16 cellular contexts compared by ENCODE assay signal in the genomic region with DNA sequence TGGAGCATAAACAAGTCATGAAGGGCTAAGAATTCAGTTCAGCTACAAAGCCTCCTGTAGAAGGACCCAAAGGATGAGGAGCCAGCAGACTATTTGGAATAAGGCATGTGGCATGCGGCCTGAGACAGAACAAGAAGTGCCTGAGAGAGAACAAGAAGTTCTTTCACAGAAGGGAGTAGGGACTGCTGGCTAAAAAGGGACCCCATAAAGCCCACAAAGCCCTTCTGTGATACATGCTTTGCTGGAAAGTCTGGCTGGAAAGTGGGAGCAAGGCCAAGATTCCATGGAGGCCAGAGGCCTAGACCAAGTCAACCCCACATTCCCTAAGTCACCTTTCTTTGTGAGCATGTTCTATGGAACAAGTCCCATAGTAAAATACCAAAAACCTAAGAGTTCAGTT. TPM values are rescaled to one million over a fixed set of nuclear protein-coding genes. Genes with fewer than 3 reads are reported as not detected.
DNase-seq lines count a peak whose midpoint lies in the region; ATAC-seq and TF ChIP-seq lines count a peak whose summit lies in the region.
"Had no signal": no experiment of that assay in that cellular context is flagged by ENCODE, and none has a peak within 500 bp of the region (broad histone marks: within the 10 kb centered on the region; RNA-seq: fewer than 3 reads in every experiment).

No MANE protein-coding gene starts in this region.

- H3K4me1 Mint-ChIP-seq in activated naive CD8-positive, alpha-beta T cell treated with anti-CD3 and anti-CD28 coated beads for 36 hours: peaks cover 5% of the 10 kb centered on the region
- H3K4me1 Mint-ChIP-seq in activated naive CD8-positive, alpha-beta T cell treated with anti-CD3 and anti-CD28 coated beads, Interleukin-2, amount 50 U/mL, for 24 hours: peaks cover 17% of the 10 kb centered on the region
- H3K4me1 Mint-ChIP-seq in osteocyte (ENCODE audit: unreplicated experiment): peaks cover 10% of the 10 kb centered on the region
- H3K4me1 Mint-ChIP-seq in Caco-2 (ENCODE audit: low read depth, unreplicated experiment): no peaks in the 10 kb centered on the region

- no peaks in the 10 kb centered on the region for H3K27me3 ChIP-seq in uterus
- no peaks in the 10 kb centered on the region for H3K27me3 ChIP-seq in Caco-2 (replicated peaks; ENCODE audit: control insufficient read depth, insufficient read depth, low read length)

- H3K4me3 Mint-ChIP-seq in activated naive CD8-positive, alpha-beta T cell treated with anti-CD3 and anti-CD28 coated beads for 36 hours: no peak overlapping the region
- H3K4me3 Mint-ChIP-seq in activated naive CD8-positive, alpha-beta T cell treated with anti-CD3 and anti-CD28 coated beads, Interleukin-2, amount 50 U/mL, for 24 hours: no peak overlapping the region
- no peak overlapping the region for H3K4me3 Mint-ChIP-seq in osteocyte (ENCODE audit: unreplicated experiment)
- H3K4me3 Mint-ChIP-seq in Caco-2 (ENCODE audit: unreplicated experiment): no peak overlapping the region
- H3K4me3 Mint-ChIP-seq: activated naive CD8-positive, alpha-beta T cell had no signal

- peaks cover 5% of the 10 kb centered on the region for H3K36me3 Mint-ChIP-seq in activated naive CD8-positive, alpha-beta T cell treated with anti-CD3 and anti-CD28 coated beads for 36 hours
- H3K36me3 Mint-ChIP-seq in activated naive CD8-positive, alpha-beta T cell treated with anti-CD3 and anti-CD28 coated beads, Interleukin-2, amount 50 U/mL, for 24 hours (ENCODE audit: low read depth): peaks cover 18% of the 10 kb centered on the region
- H3K36me3 Mint-ChIP-seq in osteocyte (ENCODE audit: unreplicated experiment): peaks cover 27% of the 10 kb centered on the region
- H3K36me3 Mint-ChIP-seq in Caco-2 (ENCODE audit: insufficient read depth, unreplicated experiment): peaks cover 20% of the 10 kb centered on the region

- H3K27me3 Mint-ChIP-seq in activated naive CD8-positive, alpha-beta T cell treated with anti-CD3 and anti-CD28 coated beads for 36 hours: no peaks in the 10 kb centered on the region
- H3K27me3 Mint-ChIP-seq in activated naive CD8-positive, alpha-beta T cell treated with anti-CD3 and anti-CD28 coated beads, Interleukin-2, amount 50 U/mL, for 24 hours: no peaks in the 10 kb centered on the region
- H3K27me3 Mint-ChIP-seq in osteocyte (ENCODE audit: unreplicated experiment) (no peaks in the 10 kb centered on the region), Caco-2 (ENCODE audit: insufficient read depth, unreplicated experiment) (no peaks in the 10 kb centered on the region)
- H3K27me3 Mint-ChIP-seq: activated naive CD8-positive, alpha-beta T cell had no signal

- peak overlapping the region; percentile 3 to 69 for H3K27ac ChIP-seq in uterus

- H3K9me3 ChIP-seq in uterus (no peaks in the 10 kb centered on the region), Caco-2 (no peaks in the 10 kb centered on the region)

- peak overlapping the region; percentile 46 for H3K27ac Mint-ChIP-seq in activated naive CD8-positive, alpha-beta T cell treated with anti-CD3 and anti-CD28 coated beads for 36 hours
- H3K27ac Mint-ChIP-seq in activated naive CD8-positive, alpha-beta T cell treated with anti-CD3 and anti-CD28 coated beads, Interleukin-2, amount 50 U/mL, for 24 hours: no peak overlapping the region
- H3K27ac Mint-ChIP-seq in osteocyte (ENCODE audit: unreplicated experiment): peak overlapping the region; percentile 24
- H3K27ac Mint-ChIP-seq in Caco-2 (ENCODE audit: unreplicated experiment): no peak overlapping the region

- BruUV-seq in Caco-2 (replicated peaks; lab: Mats Ljungman, UMichigan): no TSS peak

- H3K4me3 ChIP-seq in uterus (no peak overlapping the region), Caco-2 (ENCODE audit: low read depth, low read length) (no peak overlapping the region)
- H3K4me3 ChIP-seq: K562 had no signal

- ATAC-seq in activated naive CD8-positive, alpha-beta T cell treated with anti-CD3 and anti-CD28 coated beads, Interleukin-2, amount 50 U/mL, for 24 hours: no peak
- ATAC-seq in GM21381 (IDR thresholded peaks at IDR 0.05; ENCODE audit: unreplicated experiment): no peak
- ATAC-seq: K562, left lobe of liver had no signal

- CTCF ChIA-PET in Caco-2 (lab: Charles Lee): no interaction called here

- TF ChIP-seq POLR2A in uterus (IDR thresholded peaks at IDR 0.05): no peak

- H3K36me3 ChIP-seq in uterus (no peaks in the 10 kb centered on the region), Caco-2 (ENCODE audit: control insufficient read depth, insufficient read depth, low read length) (peaks cover 1% of the 10 kb centered on the region)

- peaks cover 0 to 4% of the 10 kb centered on the region in 2 donors for H3K4me1 ChIP-seq in uterus
- H3K4me1 ChIP-seq in Caco-2: no peaks in the 10 kb centered on the region

- DNase-seq in activated naive CD8-positive, alpha-beta T cell treated with anti-CD3 and anti-CD28 coated beads for 36 hours: no peak
- DNase-seq in activated naive CD8-positive, alpha-beta T cell treated with anti-CD3 and anti-CD28 coated beads, Interleukin-2, amount 50 U/mL, for 24 hours: no peak
- DNase-seq in globus pallidus (ENCODE audit: low spot score) (peak; percentile 86), osteocyte (ENCODE audit: extremely low spot score, unreplicated experiment) (no peak), uterus (peak; percentile 28 to 50), Caco-2 (no peak), kidney glomerular epithelial cell (lab: John Stamatoyannopoulos, UW) (no peak)
- DNase-seq: activated CD4-positive, alpha-beta T cell treated with anti-CD3 and anti-CD28 coated beads for 4 hours; erythroblast; NCI-H2171; SIG-M5; stimulated activated CD4-positive, alpha-beta T cell treated with anti-CD3 and anti-CD28 coated beads, Interleukin-12 subunit alpha, Interleukin-12 subunit beta, amount 100 ng/mL, for 4 hours had no signal

- intact Hi-C loops in uterus (cut with DNase I; ENCODE audit: low total_unique reads): no loop called here
- intact Hi-C loops in Caco-2 (cut with micrococcal nuclease; ENCODE audit: unreplicated experiment): no loop called here

- no peaks in the 10 kb centered on the region for H3K9me3 Mint-ChIP-seq in activated naive CD8-positive, alpha-beta T cell treated with anti-CD3 and anti-CD28 coated beads for 36 hours
- no peaks in the 10 kb centered on the region for H3K9me3 Mint-ChIP-seq in activated naive CD8-positive, alpha-beta T cell treated with anti-CD3 and anti-CD28 coated beads, Interleukin-2, amount 50 U/mL, for 24 hours
- no peaks in the 10 kb centered on the region for H3K9me3 Mint-ChIP-seq in osteocyte (ENCODE audit: unreplicated experiment)
- no peaks in the 10 kb centered on the region for H3K9me3 Mint-ChIP-seq in Caco-2 (ENCODE audit: unreplicated experiment)

- POLR2A ChIA-PET in Caco-2 (lab: Charles Lee): no interaction called here

- TF ChIP-seq CTCF in osteocyte (IDR thresholded peaks at IDR 0.05) (no peak), uterus (IDR thresholded peaks at IDR 0.05) (no peak), Caco-2 (IDR thresholded peaks at IDR 0.05; ENCODE audit: insufficient read depth in 1 of 2, low read depth in 1 of 2, low read length in 1 of 2, severe bottlenecking in 1 of 2, unreplicated experiment in 1 of 2) (no peak)

RNA-seq across cellular contexts. Expression of a gene that starts 35.9 kb away (rescaled TPM):
- total RNA-seq in activated naive CD8-positive, alpha-beta T cell treated with anti-CD3 and anti-CD28 coated beads for 36 hours: 10 to 100 TPM; 51.5 to 54.4 TPM
- total RNA-seq in osteocyte (39.9 and 40.6 TPM in 2 replicates), uterus (100 to 1,000 TPM in 1 of 4 donors, 10 to 100 TPM in 2, 1 to 10 TPM in 1; 9.2 to 110 (median 51.3) TPM), Caco-2 (2022) (87.5 and 96.2 TPM in 2 replicates)

RNA-seq across cellular contexts. Expression of a gene that starts 41.9 kb away (rescaled TPM):
- 10 to 100 TPM; 40.2 to 43.3 TPM for total RNA-seq in activated naive CD8-positive, alpha-beta T cell treated with anti-CD3 and anti-CD28 coated beads for 36 hours
- total RNA-seq in osteocyte (33.9 and 36.6 TPM in 2 replicates), uterus (10 to 100 TPM in 3 of 4 donors, 1 to 10 TPM in 1; 6.4 to 35.3 (median 30.3) TPM), Caco-2 (2022) (33.0 and 34.1 TPM in 2 replicates)

Comparison
In these comparisons a context has a peak if more than half of its experiments do, and no peak if none do; other contexts are left out.
1. H3K27ac Mint-ChIP-seq: peak in activated naive CD8-positive, alpha-beta T cell treated with anti-CD3 and anti-CD28 coated beads for 36 hours (single experiment) and osteocyte (single experiment); none in activated naive CD8-positive, alpha-beta T cell treated with anti-CD3 and anti-CD28 coated beads, Interleukin-2, amount 50 U/mL, for 24 hours (single experiment) and Caco-2 (single experiment).
2. DNase-seq: peak in globus pallidus (single experiment) and uterus (2 of 2); none in activated naive CD8-positive, alpha-beta T cell treated with anti-CD3 and anti-CD28 coated beads for 36 hours (single experiment), activated naive CD8-positive, alpha-beta T cell treated with anti-CD3 and anti-CD28 coated beads, Interleukin-2, amount 50 U/mL, for 24 hours (single experiment), osteocyte (single experiment), Caco-2 (0 of 2) and kidney glomerular epithelial cell (single experiment).